ENCODE assay signal across 23 cellular contexts in the genomic region with DNA sequence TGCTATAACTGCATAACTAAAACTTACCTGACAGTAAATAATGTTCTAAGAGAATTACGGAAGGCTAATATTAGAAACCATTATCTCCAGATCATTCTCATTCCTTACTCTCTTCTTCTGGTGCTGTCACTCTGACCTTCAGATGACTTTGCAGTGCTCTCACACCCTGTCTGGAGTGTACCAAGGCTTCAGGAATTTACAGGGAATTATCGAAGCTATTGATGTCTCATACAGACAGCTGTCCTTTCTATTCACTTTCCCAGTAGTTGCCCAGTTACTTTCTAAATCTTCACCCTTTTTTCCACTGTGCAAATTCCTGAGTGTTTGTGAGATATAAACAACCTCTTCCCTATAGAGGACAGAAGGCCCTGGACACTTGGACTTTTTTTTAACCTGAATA.
DNase-seq lines count a peak whose midpoint lies in the region; ATAC-seq, FAIRE-seq and TF ChIP-seq lines count a peak whose summit lies in the region.
"Had no signal": no experiment of that assay in that cellular context is flagged by ENCODE, and none has a peak within 500 bp of the region (broad histone marks: within the 10 kb centered on the region; RNA-seq: fewer than 3 reads in every experiment).

No MANE protein-coding gene starts in this region.

- no peaks in the 10 kb centered on the region for H3K36me3 ChIP-seq in SK-N-SH (replicated peaks in 1 of 2; ENCODE audit: control insufficient read depth in 1 of 2, insufficient read depth in 2 of 2, low read length in 1 of 2)
- H3K36me3 ChIP-seq in parathyroid adenoma (ENCODE audit: control insufficient read depth, insufficient read depth, low read length), result no peaks in the 10 kb centered on the region
- no peaks in the 10 kb centered on the region for H3K36me3 ChIP-seq in pancreas
- H3K36me3 ChIP-seq: BLaER1 had no signal

- no peak overlapping the region for H3K4me3 Mint-ChIP-seq in natural killer cell treated with Interleukin-12 subunit alpha and Interleukin-12 subunit beta and Interleukin-15 and Interleukin-18, amount 100 ng/mL, for 72 hours
- H3K4me3 Mint-ChIP-seq: CD14-positive monocyte; CD4-positive, alpha-beta memory T cell; GM23338; HFFc6 had no signal

- no peaks in the 10 kb centered on the region; the same call in 1 of the 2 replicates for H3K9me2 ChIP-seq in SK-N-SH

- no peaks in the 10 kb centered on the region for H3K27me3 Mint-ChIP-seq in natural killer cell treated with Interleukin-12 subunit alpha and Interleukin-12 subunit beta and Interleukin-15 and Interleukin-18, amount 100 ng/mL, for 72 hours
- H3K27me3 Mint-ChIP-seq: CD4-positive, alpha-beta memory T cell had no signal

- H3K27ac Mint-ChIP-seq in natural killer cell treated with Interleukin-12 subunit alpha and Interleukin-12 subunit beta and Interleukin-15 and Interleukin-18, amount 100 ng/mL, for 72 hours, result no peak overlapping the region
- H3K27ac Mint-ChIP-seq: CD14-positive monocyte; CD4-positive, alpha-beta memory T cell; GM23338; HFFc6 had no signal

- H3K79me2 ChIP-seq in SK-N-SH (ENCODE audit: insufficient read depth) (no peaks in the 10 kb centered on the region), parathyroid adenoma (no peaks in the 10 kb centered on the region)

- ATAC-seq in SK-N-SH treated with all-trans-retinoic acid at 6 μM for 48 hours (no peak), HG03280 (IDR thresholded peaks at IDR 0.05; ENCODE audit: unreplicated experiment) (no peak), pancreas (no peak)
- no peak for ATAC-seq in natural killer cell treated with Interleukin-12 subunit alpha and Interleukin-12 subunit beta and Interleukin-15 and Interleukin-18, amount 100 ng/mL, for 72 hours
- ATAC-seq: A549, GM23338, HCT116 had no signal

- no peak for TF ChIP-seq EP300 in SK-N-SH (IDR thresholded peaks at IDR 0.05; ENCODE audit: borderline replicate concordance in 1 of 2, low read depth in 1 of 2, low read length in 1 of 2)

- FAIRE-seq in pancreas (lab: Jason Lieb, UNC), result no peak
- FAIRE-seq: A549, GM12892, GM18507, H54, HTR-8/SVneo had no signal

- DNase-seq in SK-N-SH (no peak), myocyte (ENCODE audit: low read depth) (peak; percentile 32), pancreas (no peak)
- no peak for DNase-seq in natural killer cell treated with Interleukin-12 subunit alpha and Interleukin-12 subunit beta and Interleukin-15 and Interleukin-18, amount 100 ng/mL, for 72 hours (ENCODE audit: low spot score)
- DNase-seq: CD4-positive, alpha-beta memory T cell; DMS153; DMS79; GDM1; HFFc6; IMR-90 had no signal

- intact Hi-C loops in pancreas (cut with DNase I), result no loop called here

- H3K9me3 Mint-ChIP-seq in natural killer cell treated with Interleukin-12 subunit alpha and Interleukin-12 subunit beta and Interleukin-15 and Interleukin-18, amount 100 ng/mL, for 72 hours, result peaks cover 7% of the 10 kb centered on the region
- H3K9me3 Mint-ChIP-seq: HFFc6 had no signal

- H3K4me2 ChIP-seq in SK-N-SH, result no peak overlapping the region
- H3K4me2 ChIP-seq in parathyroid adenoma (ENCODE audit: low read length), result no peak overlapping the region
- H3K4me2 ChIP-seq: A549, BLaER1, GM23338 had no signal

- H3K4me1 Mint-ChIP-seq in natural killer cell treated with Interleukin-12 subunit alpha and Interleukin-12 subunit beta and Interleukin-15 and Interleukin-18, amount 100 ng/mL, for 72 hours (ENCODE audit: low read depth in 2 of 2), result no peaks in the 10 kb centered on the region
- H3K4me1 Mint-ChIP-seq: CD14-positive monocyte; CD4-positive, alpha-beta memory T cell; GM23338 had no signal

- H3K4me1 ChIP-seq in SK-N-SH (ENCODE audit: control insufficient read depth in 1 of 2, insufficient read depth in 2 of 2, low read depth in 1 of 2, low read length in 1 of 2) (no peaks in the 10 kb centered on the region), parathyroid adenoma (no peaks in the 10 kb centered on the region), pancreas (no peaks in the 10 kb centered on the region)
- H3K4me1 ChIP-seq: A549, BLaER1 had no signal

- no peaks in the 10 kb centered on the region for H3K9me3 ChIP-seq in SK-N-SH
- H3K9me3 ChIP-seq in parathyroid adenoma (ENCODE audit: control insufficient read depth, low read length), result no peaks in the 10 kb centered on the region
- no peaks in the 10 kb centered on the region for H3K9me3 ChIP-seq in pancreas
- H3K9me3 ChIP-seq: A549, BLaER1 had no signal

- H3F3A ChIP-seq in SK-N-SH (replicated peaks; ENCODE audit: insufficient read depth), result no peaks in the 10 kb centered on the region

- POLR2A ChIA-PET in SK-N-SH (lab: Yijun Ruan, JAX), result no interaction called here

- H3K4me3 ChIP-seq in SK-N-SH (ENCODE audit: low read depth in 2 of 2, low read length in 1 of 2) (no peak overlapping the region), parathyroid adenoma (ENCODE audit: low read depth, low read length) (no peak overlapping the region), pancreas (no peak overlapping the region)
- H3K4me3 ChIP-seq: A549, BLaER1, GM23338 had no signal

- no peak overlapping the region for H2AFZ ChIP-seq in SK-N-SH (ENCODE audit: low read depth)
- H2AFZ ChIP-seq in parathyroid adenoma, result peak overlapping the region; percentile 0
- H2AFZ ChIP-seq: GM23338 had no signal

- no peaks in the 10 kb centered on the region for H3K36me3 Mint-ChIP-seq in natural killer cell treated with Interleukin-12 subunit alpha and Interleukin-12 subunit beta and Interleukin-15 and Interleukin-18, amount 100 ng/mL, for 72 hours
- H3K36me3 Mint-ChIP-seq: CD14-positive monocyte; CD4-positive, alpha-beta memory T cell had no signal

- H3K27me3 ChIP-seq in SK-N-SH (ENCODE audit: insufficient read depth), result no peaks in the 10 kb centered on the region
- no peaks in the 10 kb centered on the region for H3K27me3 ChIP-seq in parathyroid adenoma (ENCODE audit: control insufficient read depth, insufficient read depth, low read length)
- H3K27me3 ChIP-seq in pancreas, result no peaks in the 10 kb centered on the region
- H3K27me3 ChIP-seq: BLaER1 had no signal

- no peak overlapping the region for H3K9ac ChIP-seq in SK-N-SH
- no peak overlapping the region for H3K9ac ChIP-seq in parathyroid adenoma
- H3K9ac ChIP-seq: BLaER1 had no signal

- WGBS in SK-N-SH (ENCODE audit: low lambda C conversion rate), result 73% methylated on average over 2 of the region's 2 CpGs
- 56 to 65% methylated on average over 2 of the region's 2 CpGs for WGBS in pancreas, 2 donors

- no peak for TF ChIP-seq CTCF in SK-N-SH (IDR thresholded peaks at IDR 0.05)
- TF ChIP-seq CTCF in parathyroid adenoma (IDR thresholded peaks at IDR 0.05), result no peak
- no peak for TF ChIP-seq CTCF in pancreas (IDR thresholded peaks at IDR 0.05)

- no peak for TF ChIP-seq RAD21 in SK-N-SH (IDR thresholded peaks at IDR 0.05; ENCODE audit: low read length)

- no peaks in the 10 kb centered on the region for H4K20me1 ChIP-seq in SK-N-SH (ENCODE audit: insufficient read depth)
- H4K20me1 ChIP-seq: BLaER1 had no signal

- H3K27ac ChIP-seq in SK-N-SH (ENCODE audit: low read depth in 2 of 2, low read length in 1 of 2) (no peak overlapping the region), parathyroid adenoma (no peak overlapping the region), pancreas (no peak overlapping the region)
- H3K27ac ChIP-seq: 22Rv1, A549, BLaER1 had no signal

- CTCF ChIA-PET in SK-N-SH (lab: Yijun Ruan, JAX), result interaction anchor here (0.6 to 1.0 kb wide), 2 partner anchors 104 to 748 kb away, joined by 3 read pairs; no protein-coding TSS in a partner anchor

TF ChIP-seq in SK-N-SH treated with all-trans-retinoic acid at 6 μM for 48 hours, 23 proteins besides CTCF, POLR2A, EP300 and RAD21 (continues in another document):
- TF ChIP-seq, protein P1, sequence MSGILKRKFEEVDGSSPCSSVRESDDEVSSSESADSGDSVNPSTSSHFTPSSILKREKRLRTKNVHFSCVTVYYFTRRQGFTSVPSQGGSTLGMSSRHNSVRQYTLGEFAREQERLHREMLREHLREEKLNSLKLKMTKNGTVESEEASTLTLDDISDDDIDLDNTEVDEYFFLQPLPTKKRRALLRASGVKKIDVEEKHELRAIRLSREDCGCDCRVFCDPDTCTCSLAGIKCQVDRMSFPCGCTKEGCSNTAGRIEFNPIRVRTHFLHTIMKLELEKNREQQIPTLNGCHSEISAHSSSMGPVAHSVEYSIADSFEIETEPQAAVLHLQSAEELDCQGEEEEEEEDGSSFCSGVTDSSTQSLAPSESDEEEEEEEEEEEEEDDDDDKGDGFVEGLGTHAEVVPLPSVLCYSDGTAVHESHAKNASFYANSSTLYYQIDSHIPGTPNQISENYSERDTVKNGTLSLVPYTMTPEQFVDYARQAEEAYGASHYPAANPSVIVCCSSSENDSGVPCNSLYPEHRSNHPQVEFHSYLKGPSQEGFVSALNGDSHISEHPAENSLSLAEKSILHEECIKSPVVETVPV (CRISPR knock-in tag; IDR thresholded peaks at IDR 0.05), result no peak
- TF ChIP-seq ISL1 (CRISPR knock-in tag; IDR thresholded peaks at IDR 0.05), result peak; percentile 58

TF ChIP-seq in SK-N-SH, 30 proteins besides CTCF, POLR2A, EP300 and RAD21 (continues in another document):
- TF ChIP-seq, protein P2, sequence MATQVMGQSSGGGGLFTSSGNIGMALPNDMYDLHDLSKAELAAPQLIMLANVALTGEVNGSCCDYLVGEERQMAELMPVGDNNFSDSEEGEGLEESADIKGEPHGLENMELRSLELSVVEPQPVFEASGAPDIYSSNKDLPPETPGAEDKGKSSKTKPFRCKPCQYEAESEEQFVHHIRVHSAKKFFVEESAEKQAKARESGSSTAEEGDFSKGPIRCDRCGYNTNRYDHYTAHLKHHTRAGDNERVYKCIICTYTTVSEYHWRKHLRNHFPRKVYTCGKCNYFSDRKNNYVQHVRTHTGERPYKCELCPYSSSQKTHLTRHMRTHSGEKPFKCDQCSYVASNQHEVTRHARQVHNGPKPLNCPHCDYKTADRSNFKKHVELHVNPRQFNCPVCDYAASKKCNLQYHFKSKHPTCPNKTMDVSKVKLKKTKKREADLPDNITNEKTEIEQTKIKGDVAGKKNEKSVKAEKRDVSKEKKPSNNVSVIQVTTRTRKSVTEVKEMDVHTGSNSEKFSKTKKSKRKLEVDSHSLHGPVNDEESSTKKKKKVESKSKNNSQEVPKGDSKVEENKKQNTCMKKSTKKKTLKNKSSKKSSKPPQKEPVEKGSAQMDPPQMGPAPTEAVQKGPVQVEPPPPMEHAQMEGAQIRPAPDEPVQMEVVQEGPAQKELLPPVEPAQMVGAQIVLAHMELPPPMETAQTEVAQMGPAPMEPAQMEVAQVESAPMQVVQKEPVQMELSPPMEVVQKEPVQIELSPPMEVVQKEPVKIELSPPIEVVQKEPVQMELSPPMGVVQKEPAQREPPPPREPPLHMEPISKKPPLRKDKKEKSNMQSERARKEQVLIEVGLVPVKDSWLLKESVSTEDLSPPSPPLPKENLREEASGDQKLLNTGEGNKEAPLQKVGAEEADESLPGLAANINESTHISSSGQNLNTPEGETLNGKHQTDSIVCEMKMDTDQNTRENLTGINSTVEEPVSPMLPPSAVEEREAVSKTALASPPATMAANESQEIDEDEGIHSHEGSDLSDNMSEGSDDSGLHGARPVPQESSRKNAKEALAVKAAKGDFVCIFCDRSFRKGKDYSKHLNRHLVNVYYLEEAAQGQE (IDR thresholded peaks at IDR 0.05; ENCODE audit: low read depth, low read length), result no peak
- TF ChIP-seq JUND (IDR thresholded peaks at IDR 0.05) (no peak), TCF12 (IDR thresholded peaks at IDR 0.05) (no peak), MEF2A (IDR thresholded peaks at IDR 0.05; ENCODE audit: borderline replicate concordance, low read depth) (no peak), ELF1 (IDR thresholded peaks at IDR 0.05) (no peak), YY1 (IDR thresholded peaks at IDR 0.05; ENCODE audit: low read depth) (no peak)
